ENCODE assay signal across 1 cellular context in genomic region chr14:68784298-68784910, GRCh38.
A peak's percentile ranks its signal among the peaks of the same experiment; 100 is the strongest.
TF ChIP-seq lines count a peak whose summit lies in the region.

No MANE protein-coding gene starts in this region.

TF ChIP-seq in HepG2, 621 proteins besides CTCF, POLR2A, EP300 and RAD21 (continued from another document and continues in another):
- TF ChIP-seq ZNF513 (CRISPR knock-in tag; conservative IDR thresholded peaks at IDR 0.05) (no peak), SIX4 (CRISPR knock-in tag; IDR thresholded peaks at IDR 0.05) (0 out of 2 replicates have a peak, but pooled peaks have one; percentile 36), SNAPC4 (CRISPR knock-in tag; IDR thresholded peaks at IDR 0.05) (peak; percentile 90), ZNF543 (CRISPR knock-in tag; IDR thresholded peaks at IDR 0.05) (no peak), ZNF33A (CRISPR knock-in tag; IDR thresholded peaks at IDR 0.05; ENCODE audit: borderline replicate concordance) (no peak), MTERF4 (CRISPR knock-in tag; IDR thresholded peaks at IDR 0.05) (no peak), CSRNP1 (CRISPR knock-in tag; IDR thresholded peaks at IDR 0.05) (peak; percentile 7; the same call in 1 of the 2 replicates), ZFX (CRISPR knock-in tag; IDR thresholded peaks at IDR 0.05; ENCODE audit: low read depth) (peak; percentile 69), ARNT (IDR thresholded peaks at IDR 0.05) (no peak), U2AF2 (IDR thresholded peaks at IDR 0.05; ENCODE audit: low read depth, low read length) (no peak), ZNF354B (CRISPR knock-in tag; IDR thresholded peaks at IDR 0.05) (no peak), ZNF350 (CRISPR knock-in tag; IDR thresholded peaks at IDR 0.05; ENCODE audit: borderline replicate concordance, low read depth) (peak; percentile 76), ZNF670 (CRISPR knock-in tag; IDR thresholded peaks at IDR 0.05; ENCODE audit: borderline replicate concordance) (peak; percentile 71; the same call in 1 of the 2 replicates), HNF1A (IDR thresholded peaks at IDR 0.05; ENCODE audit: low read depth) (peak; percentile 99), HNF1A (CRISPR knock-in tag; IDR thresholded peaks at IDR 0.05; ENCODE audit: borderline replicate concordance) (peak; percentile 100), BRF2 (CRISPR knock-in tag; IDR thresholded peaks at IDR 0.05) (peak; percentile 61; the same call in 1 of the 2 replicates), ZNF800 (CRISPR knock-in tag; IDR thresholded peaks at IDR 0.05) (no peak), SOX6 (IDR thresholded peaks at IDR 0.05) (no peak), SOX6 (CRISPR knock-in tag; IDR thresholded peaks at IDR 0.05) (peak; percentile 90), ZNF230 (CRISPR knock-in tag; IDR thresholded peaks at IDR 0.05) (0 out of 2 replicates have a peak, but pooled peaks have one; percentile 46), TARDBP (CRISPR knock-in tag; IDR thresholded peaks at IDR 0.05) (peak; percentile 90; the same call in 1 of the 2 replicates), MAFF (IDR thresholded peaks at IDR 0.05; ENCODE audit: low read depth, low read length) (peak; percentile 46), MED1 (CRISPR knock-in tag; IDR thresholded peaks at IDR 0.05) (peak; percentile 90), HDAC1 (CRISPR knock-in tag; IDR thresholded peaks at IDR 0.05) (peak; percentile 80), AGO1 (IDR thresholded peaks at IDR 0.05; ENCODE audit: low read depth, low read length, poor library complexity, severe bottlenecking) (no peak), ZNF83 (CRISPR knock-in tag; IDR thresholded peaks at IDR 0.05; ENCODE audit: borderline replicate concordance) (no peak), PITX1 (CRISPR knock-in tag; IDR thresholded peaks at IDR 0.05) (peak; percentile 88), MTF1 (CRISPR knock-in tag; IDR thresholded peaks at IDR 0.05) (no peak), ZNF33B (CRISPR knock-in tag; IDR thresholded peaks at IDR 0.05) (0 out of 2 replicates have a peak, but pooled peaks have one; percentile 46), HIVEP1 (CRISPR knock-in tag; IDR thresholded peaks at IDR 0.05) (peak; percentile 98), SOX13 (IDR thresholded peaks at IDR 0.05) (peak; percentile 28; the same call in 1 of the 2 replicates), SOX13 (CRISPR knock-in tag; conservative IDR thresholded peaks at IDR 0.05 in 1 of 2, IDR thresholded peaks at IDR 0.05 in 1 of 2) (peak in 1 of 2 experiments; percentile 85; a peak in 2 of 4 replicates), TOPORS (CRISPR knock-in tag; IDR thresholded peaks at IDR 0.05) (peak; percentile 59; the same call in 1 of the 2 replicates), CBX5 (CRISPR knock-in tag; IDR thresholded peaks at IDR 0.05; ENCODE audit: borderline replicate concordance) (peak; percentile 96; the same call in 1 of the 2 replicates), YEATS4 (CRISPR knock-in tag; IDR thresholded peaks at IDR 0.05; ENCODE audit: borderline replicate concordance) (peak; percentile 55; the same call in 1 of the 2 replicates), NR0B2 (CRISPR knock-in tag; IDR thresholded peaks at IDR 0.05) (peak; percentile 71; the same call in 1 of the 2 replicates), TEAD3 (CRISPR knock-in tag; optimal IDR thresholded peaks at IDR 0.05; ENCODE audit: borderline replicate concordance) (peak; percentile 89), ZNF18 (CRISPR knock-in tag; IDR thresholded peaks at IDR 0.05; ENCODE audit: insufficient replicate concordance) (peak; percentile 31), ADNP (CRISPR knock-in tag; IDR thresholded peaks at IDR 0.05) (0 out of 2 replicates have a peak, but pooled peaks have one; percentile 67), ERF (CRISPR knock-in tag; IDR thresholded peaks at IDR 0.05) (peak; percentile 95), IKZF1 (IDR thresholded peaks at IDR 0.05) (no peak), HNRNPL (IDR thresholded peaks at IDR 0.05; ENCODE audit: low read depth, low read length) (peak; percentile 81; the same call in 1 of the 2 replicates), ZBTB8A (CRISPR knock-in tag; IDR thresholded peaks at IDR 0.05; ENCODE audit: borderline replicate concordance, low read depth) (no peak), NFKB2 (CRISPR knock-in tag; IDR thresholded peaks at IDR 0.05; ENCODE audit: borderline replicate concordance) (peak; percentile 37; the same call in 1 of the 2 replicates), NR2F6 (IDR thresholded peaks at IDR 0.05) (peak; percentile 77), NR2F6 (CRISPR knock-in tag; IDR thresholded peaks at IDR 0.05) (peak; percentile 95)
